In genomic region chr2:189142893-189143759, GRCh38 we compare ENCODE assay signal across 8 cellular contexts. TPM values are rescaled to one million over a fixed set of nuclear protein-coding genes. Genes with fewer than 3 reads are reported as not detected.
DNase-seq lines count a peak whose midpoint lies in the region; ATAC-seq and TF ChIP-seq lines count a peak whose summit lies in the region.

No MANE protein-coding gene starts in this region.

- no TSS peak for BruUV-seq in MCF 10A (replicated peaks; lab: Mats Ljungman, UMichigan)

- H3K27me3 Mint-ChIP-seq in MCF 10A (ENCODE audit: insufficient read depth, unreplicated experiment) = no peaks in the 10 kb centered on the region

- peak overlapping the region; percentile 55 for H3K9ac ChIP-seq in GM23248

- H3K27ac ChIP-seq in breast epithelium (peak overlapping the region in 1 of 2 donors; percentile 30), GM23248 (peak overlapping the region; percentile 74)

- H4K20me1 ChIP-seq in GM23248 (ENCODE audit: insufficient read depth) = no peaks in the 10 kb centered on the region

- no peak overlapping the region for H2AFZ ChIP-seq in GM23248

- DNase-seq in MCF 10A (ENCODE audit: unreplicated experiment) (peak; percentile 74), breast epithelium (ENCODE audit: low spot score in 2 of 2) (no peak), GM23248 (peak; percentile 76), KBM-7 (peak; percentile 52), T-helper 2 cell (peak in 3 of 5 experiments; percentile 11 to 53 (median 25)), cardiac fibroblast (ENCODE audit: low read depth in 2 of 2) (peak; percentile 32 to 70), mucosa of descending colon (peak in 1 of 3 donors; percentile 77), cortex of kidney (lab: John Stamatoyannopoulos, UW) (no peak)

- H3F3A ChIP-seq in GM23248 (ENCODE audit: insufficient read depth) = peaks cover 65% of the 10 kb centered on the region

- WGBS in GM23248 (ENCODE audit: low coverage in 1 of 2, low lambda C conversion rate in 2 of 2, missing lambda C conversion rate in 2 of 2), 2 experiments = 60 to 61% methylated on average over 4 of the region's 4 CpGs

- H3K4me1 Mint-ChIP-seq in MCF 10A (ENCODE audit: insufficient read depth, unreplicated experiment) = peaks cover 17% of the 10 kb centered on the region

- H3K9me3 ChIP-seq in breast epithelium (no peaks in the 10 kb centered on the region), GM23248 (ENCODE audit: low read depth) (no peaks in the 10 kb centered on the region), mucosa of descending colon (no peaks in the 10 kb centered on the region)

- peak overlapping the region; percentile 97 for H3K27ac Mint-ChIP-seq in MCF 10A (ENCODE audit: low read depth, unreplicated experiment)

- H3K4me2 ChIP-seq in GM23248 (ENCODE audit: unreplicated experiment) = peak overlapping the region; percentile 78

- in situ Hi-C loops in GM23248 (cut with MboI) (no loop called here), KBM-7 (cut with MboI; ENCODE audit: low pct_unique_long_range_greater_than_20kb, low sequenced_read_pairs) (no loop called here)

- CTCF ChIA-PET in MCF 10A (lab: Yijun Ruan, JAX) = interaction anchor here (0.7 to 2.7 kb wide), 40 partner anchors 9 to 705 kb away, joined by 3 to 32 read pairs (median 4); no protein-coding TSS in a partner anchor

- no peaks in the 10 kb centered on the region for H3K36me3 Mint-ChIP-seq in MCF 10A (ENCODE audit: insufficient read depth, unreplicated experiment)

- TF ChIP-seq POLR2A in breast epithelium (IDR thresholded peaks at IDR 0.05) = no peak

- H3K4me3 ChIP-seq in breast epithelium (no peak overlapping the region), GM23248 (peak overlapping the region; percentile 46), cardiac fibroblast (replicated peaks in 1 of 2; ENCODE audit: low read depth in 2 of 2, low read length in 2 of 2) (no peak overlapping the region), mucosa of descending colon (no peak overlapping the region)

- H3K4me3 Mint-ChIP-seq in MCF 10A (ENCODE audit: unreplicated experiment) = no peak overlapping the region

- intact Hi-C loops in MCF 10A (cut with micrococcal nuclease) (loop anchor here (1.0 kb wide), 2 partner anchors 145 to 269 kb away; no protein-coding TSS in a partner anchor), breast epithelium (cut with DNase I; ENCODE audit: low total_unique reads) (no loop called here), mucosa of descending colon (cut with DNase I, micrococcal nuclease) (loop anchor here in 1 of 2 donors (5.0 kb wide), 1 partner anchor 144 kb away; no protein-coding TSS in a partner anchor)

- peak; percentile 86 for ATAC-seq in mucosa of descending colon

- H3K79me2 ChIP-seq in GM23248 (ENCODE audit: insufficient read depth) = peaks cover 99% of the 10 kb centered on the region

- H3K36me3 ChIP-seq in breast epithelium = no peaks in the 10 kb centered on the region
- H3K36me3 ChIP-seq in GM23248 (ENCODE audit: low read depth) = peaks cover 11% of the 10 kb centered on the region; the same call in 1 of the 2 replicates
- H3K36me3 ChIP-seq in mucosa of descending colon (ENCODE audit: low read depth) = no peaks in the 10 kb centered on the region

- no peaks in the 10 kb centered on the region for H3K4me1 ChIP-seq in breast epithelium
- H3K4me1 ChIP-seq in GM23248 (ENCODE audit: insufficient read depth) = peaks cover 66% of the 10 kb centered on the region
- H3K4me1 ChIP-seq in mucosa of descending colon (ENCODE audit: low read depth) = no peaks in the 10 kb centered on the region

- H3K27me3 ChIP-seq in breast epithelium (no peaks in the 10 kb centered on the region), GM23248 (replicated peaks; ENCODE audit: insufficient read depth) (no peaks in the 10 kb centered on the region)

- TF ChIP-seq CTCF in MCF 10A (IDR thresholded peaks at IDR 0.05; ENCODE audit: unreplicated experiment) (peak; percentile 75), breast epithelium (IDR thresholded peaks at IDR 0.05) (peak in 1 of 3 donors; percentile 39), cardiac fibroblast (IDR thresholded peaks at IDR 0.05; ENCODE audit: low read depth, low read length) (peak; percentile 68), mucosa of descending colon (IDR thresholded peaks at IDR 0.05) (peak; percentile 45)

- POLR2A ChIA-PET in MCF 10A (lab: Yijun Ruan, JAX) = interaction anchor here (0.7 to 1.4 kb wide), 8 partner anchors 13 to 238 kb away, joined by 3 to 5 read pairs (median 3); no protein-coding TSS in a partner anchor

- no peaks in the 10 kb centered on the region for H3K9me2 ChIP-seq in GM23248 (ENCODE audit: insufficient read depth)

- no peaks in the 10 kb centered on the region for H3K9me3 Mint-ChIP-seq in MCF 10A (ENCODE audit: unreplicated experiment)

RNA-seq across cellular contexts. Expression of gene COL5A2, which starts 36.4 kb away (rescaled TPM):
- total RNA-seq in MCF 10A (2022) (7.4 and 9.3 TPM in 2 replicates), breast epithelium (100 to 1,000 TPM in 1 of 3 donors, 10 to 100 TPM in 2; 22.7 to 111 (median 30.8) TPM), mucosa of descending colon (10 to 100 TPM in 2 of 3 donors, 1 to 10 TPM in 1; 4.5 to 58.5 (median 31.8) TPM)
- 962 and 974 TPM in 2 replicates for total RNA-seq in GM23248 (2014; rRNA removed; shearing (Covaris generic))
- polyA plus RNA-seq in GM23248 (2016; fragmentation: Nextera tagmentation; extraction: Ambion mirVana) = 248 and 252 TPM in 2 replicates

Comparison
In these comparisons a context has a peak if more than half of its experiments do, and no peak if none do; other contexts are left out.
1. DNase-seq: peak in MCF 10A (single experiment), GM23248 (single experiment), KBM-7 (single experiment), T-helper 2 cell (3 of 5) and cardiac fibroblast (2 of 2); none in breast epithelium (0 of 2) and cortex of kidney (single experiment).